13 cellular contexts compared by ENCODE assay signal in the genomic region with DNA sequence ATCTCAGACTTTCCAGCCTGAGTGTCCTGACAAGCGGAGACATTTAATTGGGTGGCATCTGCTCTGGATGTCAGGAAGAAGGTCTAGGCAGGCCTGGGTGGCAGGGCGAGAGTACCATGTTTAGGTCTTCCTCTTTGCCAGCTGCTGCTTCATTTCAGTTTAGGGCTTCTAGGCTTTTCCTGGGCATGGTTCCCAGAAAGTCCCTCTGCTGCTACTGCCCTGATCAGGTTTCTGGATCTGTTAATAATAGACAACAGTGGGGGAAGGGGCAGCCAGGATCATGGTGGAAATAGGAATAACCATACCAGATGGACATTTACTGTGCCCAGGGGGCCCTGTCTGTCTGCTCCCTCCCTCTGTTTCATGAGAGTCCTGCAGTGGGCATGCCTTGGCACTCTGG. TPM values are rescaled to one million over a fixed set of nuclear protein-coding genes. Genes with fewer than 3 reads are reported as not detected.
DNase-seq lines count a peak whose midpoint lies in the region; ATAC-seq and TF ChIP-seq lines count a peak whose summit lies in the region.
"Had no signal": no experiment of that assay in that cellular context is flagged by ENCODE, and none has a peak within 500 bp of the region (broad histone marks: within the 10 kb centered on the region; RNA-seq: fewer than 3 reads in every experiment).

No MANE protein-coding gene starts in this region.

- no peak for ATAC-seq in effector memory CD8-positive, alpha-beta T cell (replicated peaks)
- ATAC-seq: naive thymus-derived CD8-positive, alpha-beta T cell had no signal

- peaks cover 6% of the 10 kb centered on the region for H3K27me3 Mint-ChIP-seq in mesothelial cell of epicardium (ENCODE audit: low read depth)
- peaks cover 27 to 42% of the 10 kb centered on the region in 2 donors for H3K27me3 Mint-ChIP-seq in effector memory CD8-positive, alpha-beta T cell

- H3K36me3 Mint-ChIP-seq in mesothelial cell of epicardium = no peaks in the 10 kb centered on the region
- no peaks in the 10 kb centered on the region for H3K36me3 Mint-ChIP-seq in effector memory CD8-positive, alpha-beta T cell (ENCODE audit: insufficient read depth)
- H3K36me3 Mint-ChIP-seq: naive thymus-derived CD8-positive, alpha-beta T cell had no signal

- H3K27ac Mint-ChIP-seq in mesothelial cell of epicardium = no peak overlapping the region
- H3K27ac Mint-ChIP-seq in effector memory CD8-positive, alpha-beta T cell = no peak overlapping the region
- H3K27ac Mint-ChIP-seq: B cell; IgD-negative memory B cell; naive thymus-derived CD8-positive, alpha-beta T cell had no signal

- POLR2A ChIA-PET in AG04450 (lab: Yijun Ruan, JAX) = no interaction called here

- no peaks in the 10 kb centered on the region for H3K9me3 Mint-ChIP-seq in mesothelial cell of epicardium
- H3K9me3 Mint-ChIP-seq in effector memory CD8-positive, alpha-beta T cell = no peaks in the 10 kb centered on the region
- H3K9me3 Mint-ChIP-seq: central memory CD8-positive, alpha-beta T cell; IgD-negative memory B cell; naive thymus-derived CD8-positive, alpha-beta T cell had no signal

- no peak for TF ChIP-seq CTCF in AG04450 (IDR thresholded peaks at IDR 0.05; ENCODE audit: low read depth, low read length)
- no peak for TF ChIP-seq CTCF in HFF-Myc (IDR thresholded peaks at IDR 0.05; ENCODE audit: low read depth, low read length, missing control alignments)
- no peak for TF ChIP-seq CTCF in mesothelial cell of epicardium (IDR thresholded peaks at IDR 0.05; ENCODE audit: unreplicated experiment)

- H3K27ac ChIP-seq in AG04450 (ENCODE audit: low read depth, low read length) = peak overlapping the region; percentile 39
- H3K27ac ChIP-seq: vagina had no signal

- no peaks in the 10 kb centered on the region for H3K9me3 ChIP-seq in AG04450 (ENCODE audit: control insufficient read depth, insufficient read depth, low read length)
- H3K9me3 ChIP-seq: vagina had no signal

- H3K27me3 ChIP-seq in AG04450 (ENCODE audit: control insufficient read depth, insufficient read depth, low read length) = no peaks in the 10 kb centered on the region
- H3K27me3 ChIP-seq: vagina had no signal

- CTCF ChIA-PET in AG04450 (lab: Charles Lee) = no interaction called here

- H3K4me3 ChIP-seq in AG04450 (ENCODE audit: low read depth, low read length) = no peak overlapping the region
- H3K4me3 ChIP-seq in HFF-Myc (replicated peaks; ENCODE audit: low read depth, low read length) = no peak overlapping the region
- H3K4me3 ChIP-seq: vagina had no signal

- H3K4me3 Mint-ChIP-seq in mesothelial cell of epicardium = no peak overlapping the region
- H3K4me3 Mint-ChIP-seq in effector memory CD8-positive, alpha-beta T cell = no peak overlapping the region
- H3K4me3 Mint-ChIP-seq: B cell; central memory CD8-positive, alpha-beta T cell; IgD-negative memory B cell; naive thymus-derived CD8-positive, alpha-beta T cell had no signal

- H3K4me1 Mint-ChIP-seq in mesothelial cell of epicardium = peaks cover 10% of the 10 kb centered on the region
- H3K4me1 Mint-ChIP-seq in effector memory CD8-positive, alpha-beta T cell (ENCODE audit: low read depth in 2 of 2) = no peaks in the 10 kb centered on the region
- H3K4me1 Mint-ChIP-seq: central memory CD8-positive, alpha-beta T cell; naive thymus-derived CD8-positive, alpha-beta T cell had no signal

- peak; percentile 34 for DNase-seq in AG04450 (ENCODE audit: low read depth, low spot score)
- peak; percentile 69 for DNase-seq in HFF-Myc (ENCODE audit: extremely low read depth, low read depth)
- DNase-seq in SHP77 (lab: John Stamatoyannopoulos, UW) = peak; percentile 32 to 49
- peak; percentile 34 for DNase-seq in kidney tubule cell (ENCODE audit: low spot score)
- no peak for DNase-seq in activated CD4-positive, CD25-positive, alpha-beta regulatory T cell (lab: John Stamatoyannopoulos, UW)
- DNase-seq in mesothelial cell of epicardium (ENCODE audit: low spot score in 2 of 2, unreplicated experiment in 2 of 2) = no peak
- DNase-seq in effector memory CD8-positive, alpha-beta T cell = no peak
- no peak for DNase-seq in LoVo (ENCODE audit: low spot score)
- DNase-seq: naive thymus-derived CD8-positive, alpha-beta T cell had no signal

RNA-seq across cellular contexts. Expression of a gene that starts 2.3 kb away (rescaled TPM):
- 4.7 and 4.9 TPM in 2 replicates for polyA plus RNA-seq in AG04450 (2011; rRNA removed)
- 5.5 and 5.7 TPM in 2 replicates for polyA minus RNA-seq in AG04450 (2011; rRNA and poly(A)+ RNA removed)
- 1.0 to 1.5 TPM (median 1.3 TPM) in 3 replicates for total RNA-seq in mesothelial cell of epicardium

RNA-seq across cellular contexts. Expression of a gene that starts 36.8 kb away (rescaled TPM):
- 60.2 and 77.1 TPM in 2 replicates for polyA plus RNA-seq in AG04450 (2011; rRNA removed)
- 76.3 and 87.6 TPM in 2 replicates for polyA minus RNA-seq in AG04450 (2011; rRNA and poly(A)+ RNA removed)
- 54.5 to 57.4 TPM (median 57.0 TPM) in 3 replicates for total RNA-seq in mesothelial cell of epicardium

RNA-seq across cellular contexts. Expression of a gene that starts 37.3 kb away (rescaled TPM):
- polyA plus RNA-seq in AG04450 (2011; rRNA removed) = 2.8 and 4.9 TPM in 2 replicates
- polyA minus RNA-seq in AG04450 (2011; rRNA and poly(A)+ RNA removed) = 5.7 and 9.9 TPM in 2 replicates
- 17.8 to 20.0 TPM (median 19.4 TPM) in 3 replicates for total RNA-seq in mesothelial cell of epicardium

RNA-seq across cellular contexts. Expression of a gene that starts 54.0 kb away (rescaled TPM):
- 3.5 and 5.5 TPM in 2 replicates for polyA plus RNA-seq in AG04450 (2011; rRNA removed)
- polyA minus RNA-seq in AG04450 (2011; rRNA and poly(A)+ RNA removed) = 14.4 and 15.4 TPM in 2 replicates
- 31.4 to 34.1 TPM (median 32.9 TPM) in 3 replicates for total RNA-seq in mesothelial cell of epicardium

RNA-seq across cellular contexts. Expression of a gene that starts 54.0 kb away (rescaled TPM):
- 26.7 and 28.4 TPM in 2 replicates for polyA plus RNA-seq in AG04450 (2011; rRNA removed)
- polyA minus RNA-seq in AG04450 (2011; rRNA and poly(A)+ RNA removed) = 16.9 and 24.5 TPM in 2 replicates
- 36.0 to 39.4 TPM (median 37.8 TPM) in 3 replicates for total RNA-seq in mesothelial cell of epicardium

Comparison
In these comparisons a context has a peak if more than half of its experiments do, and no peak if none do; other contexts are left out.
1. DNase-seq: peak in AG04450 (single experiment), HFF-Myc (single experiment), SHP77 (2 of 2) and kidney tubule cell (single experiment); none in activated CD4-positive, CD25-positive, alpha-beta regulatory T cell (0 of 4), mesothelial cell of epicardium (0 of 2), effector memory CD8-positive, alpha-beta T cell (0 of 3) and LoVo (single experiment).